Comparison of ENCODE assay signal across 1 cellular context in the genomic region with DNA sequence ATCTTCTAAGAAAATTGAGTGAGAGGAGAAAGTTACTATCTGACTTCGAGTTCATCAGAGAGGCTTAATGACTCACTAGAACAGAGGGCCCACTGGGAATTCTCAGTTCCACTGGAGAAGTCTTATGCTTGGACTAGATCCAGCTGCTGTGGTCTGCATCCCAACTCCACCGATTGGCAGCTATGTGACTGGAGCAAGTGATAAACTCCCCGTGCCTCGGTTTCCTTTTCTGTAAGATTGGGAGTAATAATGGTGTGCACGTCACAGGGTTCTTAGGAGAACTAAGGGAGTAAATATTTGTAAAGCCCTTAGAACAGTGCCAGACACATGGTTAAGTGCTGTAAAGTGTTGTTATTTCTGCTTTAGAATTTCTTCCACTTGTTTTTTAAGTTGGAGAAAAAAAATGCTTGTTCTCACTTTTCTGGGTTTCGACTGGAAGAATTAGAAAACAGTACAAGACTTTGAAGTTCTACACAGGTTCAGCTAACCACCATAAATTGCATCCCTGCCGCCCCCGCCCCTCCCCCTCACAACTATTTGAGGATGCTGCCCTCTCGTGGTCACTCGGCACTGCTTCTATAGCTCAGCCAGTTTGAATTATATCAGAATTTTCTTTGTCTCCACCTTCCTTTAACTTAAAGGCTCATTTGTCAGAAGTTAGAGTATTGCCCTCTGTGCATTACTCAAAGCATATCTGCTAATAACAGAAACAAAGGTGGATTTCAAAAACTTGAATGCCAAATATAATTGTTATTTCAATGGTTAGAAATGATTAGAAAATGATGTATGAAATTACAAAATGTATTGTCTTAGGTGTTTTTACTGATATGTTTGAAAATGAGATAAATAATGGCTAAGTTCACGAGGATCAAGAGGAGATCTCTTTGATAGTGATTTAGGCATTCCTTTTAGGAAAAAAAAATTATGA.
A peak's percentile ranks its signal among the peaks of the same experiment; 100 is the strongest.
TF ChIP-seq lines count a peak whose summit lies in the region.

No MANE protein-coding gene starts in this region.

TF ChIP-seq in HEK293, 187 proteins besides CTCF, POLR2A, EP300 and RAD21 (continued from another document and continues in another):
- TF ChIP-seq ZBTB11 (tag by site-specific recombination; conservative IDR thresholded peaks at IDR 0.05; ENCODE audit: low read depth) (no peak), ZNF24 (tag by site-specific recombination; IDR thresholded peaks at IDR 0.05) (no peak), ZNF335 (tag by site-specific recombination; conservative IDR thresholded peaks at IDR 0.05) (0 out of 2 replicates have a peak, but pooled peaks have one; percentile 12), ZNF560 (tag by site-specific recombination; IDR thresholded peaks at IDR 0.05; ENCODE audit: borderline replicate concordance) (peak; percentile 50; the same call in 1 of the 2 replicates), KLF9 (tag by site-specific recombination; IDR thresholded peaks at IDR 0.05; ENCODE audit: low read depth) (peak; percentile 53; the same call in 1 of the 2 replicates), ZBTB26 (tag by site-specific recombination; optimal IDR thresholded peaks at IDR 0.05) (no peak), ZNF175 (tag by site-specific recombination; IDR thresholded peaks at IDR 0.05) (no peak), ZNF585B (tag by site-specific recombination; IDR thresholded peaks at IDR 0.05) (no peak), SP2 (tag by site-specific recombination; IDR thresholded peaks at IDR 0.05) (no peak), ZNF394 (tag by site-specific recombination; IDR thresholded peaks at IDR 0.05; ENCODE audit: borderline replicate concordance) (no peak), SCRT1 (tag by site-specific recombination; IDR thresholded peaks at IDR 0.05; ENCODE audit: borderline replicate concordance) (no peak), GLI4 (tag by site-specific recombination; IDR thresholded peaks at IDR 0.05) (no peak), PRDM4 (tag by site-specific recombination; IDR thresholded peaks at IDR 0.05) (no peak), ZNF658 (tag by site-specific recombination; IDR thresholded peaks at IDR 0.05) (no peak), ZNF48 (tag by site-specific recombination; IDR thresholded peaks at IDR 0.05) (no peak), ZNF148 (tag by site-specific recombination; IDR thresholded peaks at IDR 0.05; ENCODE audit: borderline replicate concordance) (no peak), ZFHX2 (tag by site-specific recombination; conservative IDR thresholded peaks at IDR 0.05) (peak; percentile 58), BCL11A (tag by site-specific recombination; IDR thresholded peaks at IDR 0.05; ENCODE audit: low read depth) (no peak), ZNF548 (tag by site-specific recombination; IDR thresholded peaks at IDR 0.05) (no peak), ZNF23 (tag by site-specific recombination; IDR thresholded peaks at IDR 0.05; ENCODE audit: borderline replicate concordance) (no peak), PRDM1 (tag by site-specific recombination; IDR thresholded peaks at IDR 0.05) (peak; percentile 49; the same call in 1 of the 2 replicates), ZXDB (tag by site-specific recombination; IDR thresholded peaks at IDR 0.05) (0 out of 2 replicates have a peak, but pooled peaks have one; percentile 16), ZNF621 (tag by site-specific recombination; IDR thresholded peaks at IDR 0.05) (no peak), EGR2 (tag by site-specific recombination; IDR thresholded peaks at IDR 0.05; ENCODE audit: low read depth) (peak; percentile 49; the same call in 1 of the 2 replicates), GFI1B (tag by site-specific recombination; IDR thresholded peaks at IDR 0.05) (no peak), ZNF423 (tag by site-specific recombination; IDR thresholded peaks at IDR 0.05) (no peak)
- TF ChIP-seq, protein P1, sequence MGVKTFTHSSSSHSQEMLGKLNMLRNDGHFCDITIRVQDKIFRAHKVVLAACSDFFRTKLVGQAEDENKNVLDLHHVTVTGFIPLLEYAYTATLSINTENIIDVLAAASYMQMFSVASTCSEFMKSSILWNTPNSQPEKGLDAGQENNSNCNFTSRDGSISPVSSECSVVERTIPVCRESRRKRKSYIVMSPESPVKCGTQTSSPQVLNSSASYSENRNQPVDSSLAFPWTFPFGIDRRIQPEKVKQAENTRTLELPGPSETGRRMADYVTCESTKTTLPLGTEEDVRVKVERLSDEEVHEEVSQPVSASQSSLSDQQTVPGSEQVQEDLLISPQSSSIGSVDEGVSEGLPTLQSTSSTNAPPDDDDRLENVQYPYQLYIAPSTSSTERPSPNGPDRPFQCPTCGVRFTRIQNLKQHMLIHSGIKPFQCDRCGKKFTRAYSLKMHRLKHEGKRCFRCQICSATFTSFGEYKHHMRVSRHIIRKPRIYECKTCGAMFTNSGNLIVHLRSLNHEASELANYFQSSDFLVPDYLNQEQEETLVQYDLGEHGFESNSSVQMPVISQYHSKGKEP (tag by site-specific recombination; IDR thresholded peaks at IDR 0.05), result peak; percentile 91
- TF ChIP-seq, protein P2, sequence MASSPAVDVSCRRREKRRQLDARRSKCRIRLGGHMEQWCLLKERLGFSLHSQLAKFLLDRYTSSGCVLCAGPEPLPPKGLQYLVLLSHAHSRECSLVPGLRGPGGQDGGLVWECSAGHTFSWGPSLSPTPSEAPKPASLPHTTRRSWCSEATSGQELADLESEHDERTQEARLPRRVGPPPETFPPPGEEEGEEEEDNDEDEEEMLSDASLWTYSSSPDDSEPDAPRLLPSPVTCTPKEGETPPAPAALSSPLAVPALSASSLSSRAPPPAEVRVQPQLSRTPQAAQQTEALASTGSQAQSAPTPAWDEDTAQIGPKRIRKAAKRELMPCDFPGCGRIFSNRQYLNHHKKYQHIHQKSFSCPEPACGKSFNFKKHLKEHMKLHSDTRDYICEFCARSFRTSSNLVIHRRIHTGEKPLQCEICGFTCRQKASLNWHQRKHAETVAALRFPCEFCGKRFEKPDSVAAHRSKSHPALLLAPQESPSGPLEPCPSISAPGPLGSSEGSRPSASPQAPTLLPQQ (tag by site-specific recombination; IDR thresholded peaks at IDR 0.05), result peak; percentile 52; the same call in 1 of the 2 replicates
- TF ChIP-seq, protein P3, sequence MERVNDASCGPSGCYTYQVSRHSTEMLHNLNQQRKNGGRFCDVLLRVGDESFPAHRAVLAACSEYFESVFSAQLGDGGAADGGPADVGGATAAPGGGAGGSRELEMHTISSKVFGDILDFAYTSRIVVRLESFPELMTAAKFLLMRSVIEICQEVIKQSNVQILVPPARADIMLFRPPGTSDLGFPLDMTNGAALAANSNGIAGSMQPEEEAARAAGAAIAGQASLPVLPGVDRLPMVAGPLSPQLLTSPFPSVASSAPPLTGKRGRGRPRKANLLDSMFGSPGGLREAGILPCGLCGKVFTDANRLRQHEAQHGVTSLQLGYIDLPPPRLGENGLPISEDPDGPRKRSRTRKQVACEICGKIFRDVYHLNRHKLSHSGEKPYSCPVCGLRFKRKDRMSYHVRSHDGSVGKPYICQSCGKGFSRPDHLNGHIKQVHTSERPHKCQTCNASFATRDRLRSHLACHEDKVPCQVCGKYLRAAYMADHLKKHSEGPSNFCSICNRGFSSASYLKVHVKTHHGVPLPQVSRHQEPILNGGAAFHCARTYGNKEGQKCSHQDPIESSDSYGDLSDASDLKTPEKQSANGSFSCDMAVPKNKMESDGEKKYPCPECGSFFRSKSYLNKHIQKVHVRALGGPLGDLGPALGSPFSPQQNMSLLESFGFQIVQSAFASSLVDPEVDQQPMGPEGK (tag by site-specific recombination; IDR thresholded peaks at IDR 0.05), result peak; percentile 88
- TF ChIP-seq, protein P4, sequence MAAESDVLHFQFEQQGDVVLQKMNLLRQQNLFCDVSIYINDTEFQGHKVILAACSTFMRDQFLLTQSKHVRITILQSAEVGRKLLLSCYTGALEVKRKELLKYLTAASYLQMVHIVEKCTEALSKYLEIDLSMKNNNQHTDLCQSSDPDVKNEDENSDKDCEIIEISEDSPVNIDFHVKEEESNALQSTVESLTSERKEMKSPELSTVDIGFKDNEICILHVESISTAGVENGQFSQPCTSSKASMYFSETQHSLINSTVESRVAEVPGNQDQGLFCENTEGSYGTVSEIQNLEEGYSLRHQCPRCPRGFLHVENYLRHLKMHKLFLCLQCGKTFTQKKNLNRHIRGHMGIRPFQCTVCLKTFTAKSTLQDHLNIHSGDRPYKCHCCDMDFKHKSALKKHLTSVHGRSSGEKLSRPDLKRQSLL (tag by site-specific recombination; IDR thresholded peaks at IDR 0.05), result no peak
- TF ChIP-seq, protein P5, sequence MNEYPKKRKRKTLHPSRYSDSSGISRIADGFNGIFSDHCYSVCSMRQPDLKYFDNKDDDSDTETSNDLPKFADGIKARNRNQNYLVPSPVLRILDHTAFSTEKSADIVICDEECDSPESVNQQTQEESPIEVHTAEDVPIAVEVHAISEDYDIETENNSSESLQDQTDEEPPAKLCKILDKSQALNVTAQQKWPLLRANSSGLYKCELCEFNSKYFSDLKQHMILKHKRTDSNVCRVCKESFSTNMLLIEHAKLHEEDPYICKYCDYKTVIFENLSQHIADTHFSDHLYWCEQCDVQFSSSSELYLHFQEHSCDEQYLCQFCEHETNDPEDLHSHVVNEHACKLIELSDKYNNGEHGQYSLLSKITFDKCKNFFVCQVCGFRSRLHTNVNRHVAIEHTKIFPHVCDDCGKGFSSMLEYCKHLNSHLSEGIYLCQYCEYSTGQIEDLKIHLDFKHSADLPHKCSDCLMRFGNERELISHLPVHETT (tag by site-specific recombination; IDR thresholded peaks at IDR 0.05), result no peak
- TF ChIP-seq, protein P6, sequence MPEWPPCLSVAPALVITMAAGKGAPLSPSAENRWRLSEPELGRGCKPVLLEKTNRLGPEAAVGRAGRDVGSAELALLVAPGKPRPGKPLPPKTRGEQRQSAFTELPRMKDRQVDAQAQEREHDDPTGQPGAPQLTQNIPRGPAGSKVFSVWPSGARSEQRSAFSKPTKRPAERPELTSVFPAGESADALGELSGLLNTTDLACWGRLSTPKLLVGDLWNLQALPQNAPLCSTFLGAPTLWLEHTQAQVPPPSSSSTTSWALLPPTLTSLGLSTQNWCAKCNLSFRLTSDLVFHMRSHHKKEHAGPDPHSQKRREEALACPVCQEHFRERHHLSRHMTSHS (tag by site-specific recombination; IDR thresholded peaks at IDR 0.05), result no peak
